ENCODE assay signal across 15 cellular contexts in the genomic region with DNA sequence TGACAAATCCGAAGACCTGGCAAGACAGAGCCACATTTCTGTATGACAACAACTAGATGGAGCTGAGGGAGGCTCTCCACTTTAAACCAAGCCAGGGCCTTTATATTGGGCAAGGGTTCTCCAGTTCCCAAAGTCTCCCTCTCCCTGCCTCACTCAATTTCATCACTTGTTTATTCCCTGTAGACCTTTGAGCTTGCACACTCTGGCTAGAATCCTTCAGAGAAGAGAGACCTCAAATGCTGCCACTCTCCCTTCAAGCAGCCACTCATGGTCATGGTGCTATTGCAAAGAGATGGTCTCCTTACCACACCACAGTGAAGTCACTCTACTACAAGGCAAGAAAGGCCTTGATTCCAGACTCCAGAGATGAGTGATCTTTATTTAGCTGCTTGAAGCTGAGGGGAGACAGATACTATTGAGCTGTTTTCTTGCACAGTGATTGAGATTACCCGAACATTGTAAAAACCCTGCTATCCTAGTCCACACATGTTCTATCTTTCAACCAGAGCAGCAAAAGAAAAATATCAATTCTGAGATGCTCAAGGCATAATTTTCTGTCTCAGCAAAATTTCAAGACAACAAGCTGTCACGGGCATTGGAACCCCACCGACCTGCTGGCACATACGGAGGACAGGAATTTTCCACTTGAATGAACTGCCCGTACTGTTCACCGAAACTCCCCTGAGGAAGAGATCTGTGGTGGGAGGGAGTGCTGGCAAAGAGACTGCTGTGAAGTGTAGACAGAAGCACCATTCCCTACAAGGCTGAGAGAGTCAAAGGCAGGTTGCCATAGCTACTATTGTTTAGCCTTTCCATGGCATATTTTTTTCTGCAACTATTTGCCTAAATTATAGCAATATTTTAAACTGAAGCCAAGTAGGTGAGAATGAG.
DNase-seq lines count a peak whose midpoint lies in the region; ATAC-seq and TF ChIP-seq lines count a peak whose summit lies in the region.
"Had no signal": no experiment of that assay in that cellular context is flagged by ENCODE, and none has a peak within 500 bp of the region (broad histone marks: within the 10 kb centered on the region; RNA-seq: fewer than 3 reads in every experiment).

No MANE protein-coding gene starts in this region.

- H3K27ac ChIP-seq in GM23338 (ENCODE audit: low read depth) (peak overlapping the region; percentile 70; the same call in 1 of the 2 replicates), coronary artery (peak overlapping the region in 1 of 2 donors; percentile 38), neural progenitor cell (no peak overlapping the region)

- H3K9ac ChIP-seq in neural progenitor cell: no peak overlapping the region

- peaks cover under 1% of the 10 kb centered on the region; the same call in 1 of the 3 replicates for H3K36me3 Mint-ChIP-seq in GM23338 (ENCODE audit: low read depth)
- H3K36me3 Mint-ChIP-seq in neural progenitor cell: no peaks in the 10 kb centered on the region
- H3K36me3 Mint-ChIP-seq in nephron progenitor cell (ENCODE audit: low read depth): no peaks in the 10 kb centered on the region
- H3K36me3 Mint-ChIP-seq: CD4-positive, CD25-positive, alpha-beta regulatory T cell; type B pancreatic cell had no signal

- ATAC-seq in GM23338: peak; percentile 87
- ATAC-seq in HG03039 (IDR thresholded peaks at IDR 0.05; ENCODE audit: unreplicated experiment): no peak

- peak overlapping the region; percentile 46; the same call in 1 of the 2 replicates for H3K27ac Mint-ChIP-seq in GM23338
- peak overlapping the region; percentile 55 for H3K27ac Mint-ChIP-seq in neural progenitor cell
- H3K27ac Mint-ChIP-seq in nephron progenitor cell: no peak overlapping the region
- H3K27ac Mint-ChIP-seq: activated CD4-positive, alpha-beta memory T cell treated with anti-CD3 and anti-CD28 coated beads, Interleukin-2, amount 10 ng/mL, durations not matched to agents 7 days and 5 days; type B pancreatic cell had no signal

- H3K27me3 Mint-ChIP-seq in GM23338 (ENCODE audit: insufficient read depth, low read depth, poor library complexity) (no peaks in the 10 kb centered on the region), neural progenitor cell (ENCODE audit: insufficient read depth, low read depth) (no peaks in the 10 kb centered on the region), nephron progenitor cell (ENCODE audit: low read depth, poor library complexity) (peaks cover 6% of the 10 kb centered on the region)
- H3K27me3 Mint-ChIP-seq: CD4-positive, CD25-positive, alpha-beta regulatory T cell had no signal

- intact Hi-C loops in posterior vena cava (cut with DNase I): no loop called here

- H3K27me3 ChIP-seq in GM23338 (ENCODE audit: insufficient read depth) (no peaks in the 10 kb centered on the region), neural progenitor cell (no peaks in the 10 kb centered on the region)

- TF ChIP-seq CTCF in GM23338 (conservative IDR thresholded peaks at IDR 0.05; ENCODE audit: low read depth in 2 of 2) (no peak), coronary artery (IDR thresholded peaks at IDR 0.05) (no peak), neural progenitor cell (IDR thresholded peaks at IDR 0.05) (no peak), nephron progenitor cell (IDR thresholded peaks at IDR 0.05) (no peak)

- H3F3A ChIP-seq in GM23338 (replicated peaks; ENCODE audit: low read depth): no peaks in the 10 kb centered on the region
- H3F3A ChIP-seq in neural progenitor cell (ENCODE audit: low read depth): peaks cover 15% of the 10 kb centered on the region

- no peaks in the 10 kb centered on the region for H3K9me3 ChIP-seq in neural progenitor cell (ENCODE audit: low read depth)

- H3K79me2 ChIP-seq in GM23338 (replicated peaks; ENCODE audit: insufficient read depth) (no peaks in the 10 kb centered on the region), neural progenitor cell (ENCODE audit: low read depth) (no peaks in the 10 kb centered on the region)

- H3K4me1 ChIP-seq in GM23338 (ENCODE audit: insufficient read depth): peaks cover 61% of the 10 kb centered on the region
- H3K4me1 ChIP-seq in neural progenitor cell: peaks cover 38% of the 10 kb centered on the region

- H3K4me3 ChIP-seq in GM23338: peak overlapping the region; percentile 33; the same call in 1 of the 2 replicates
- H3K4me3 ChIP-seq in coronary artery: peak overlapping the region; percentile 11
- no peak overlapping the region for H3K4me3 ChIP-seq in neural progenitor cell

- DNase-seq in GM23338 (ENCODE audit: low spot score): peak; percentile 47
- peak; percentile 48 for DNase-seq in NCI-H345 (lab: John Stamatoyannopoulos, UW)
- no peak for DNase-seq in coronary artery (ENCODE audit: low spot score)
- peak; percentile 26 for DNase-seq in neural progenitor cell (ENCODE audit: low spot score)
- no peak for DNase-seq in posterior vena cava (ENCODE audit: low spot score)
- DNase-seq in nephron progenitor cell: no peak
- DNase-seq in activated gamma-delta T cell treated with Interleukin-2 at 50 U/mL for 16 hours: no peak
- DNase-seq: activated CD4-positive, alpha-beta memory T cell treated with anti-CD3 and anti-CD28 coated beads, Interleukin-2, amount 10 ng/mL, durations not matched to agents 7 days and 5 days; activated gamma-delta T cell; CD4-positive, CD25-positive, alpha-beta regulatory T cell; Kasumi-1; NCI-H1694; stimulated activated CD4-positive, alpha-beta T cell treated with anti-CD3 and anti-CD28 coated beads, Interleukin-2, amount 100 ng/mL, for 48 hours had no signal

- no peaks in the 10 kb centered on the region for H3K36me3 ChIP-seq in GM23338 (ENCODE audit: insufficient read depth)
- H3K36me3 ChIP-seq in neural progenitor cell: no peaks in the 10 kb centered on the region

- H3K4me1 Mint-ChIP-seq in GM23338 (peaks cover 53% of the 10 kb centered on the region), neural progenitor cell (peaks cover 31% of the 10 kb centered on the region), nephron progenitor cell (peaks cover 17% of the 10 kb centered on the region)
- H3K4me1 Mint-ChIP-seq: CD4-positive, CD25-positive, alpha-beta regulatory T cell had no signal

- H2AFZ ChIP-seq in GM23338 (peak overlapping the region; percentile 61; the same call in 1 of the 2 replicates), neural progenitor cell (replicated peaks) (no peak overlapping the region)

- no peak overlapping the region for H3K4me3 Mint-ChIP-seq in GM23338
- peak overlapping the region; percentile 2 for H3K4me3 Mint-ChIP-seq in neural progenitor cell
- H3K4me3 Mint-ChIP-seq in nephron progenitor cell: no peak overlapping the region
- H3K4me3 Mint-ChIP-seq: activated CD4-positive, alpha-beta memory T cell treated with anti-CD3 and anti-CD28 coated beads, Interleukin-2, amount 10 ng/mL, durations not matched to agents 7 days and 5 days; CD4-positive, CD25-positive, alpha-beta regulatory T cell; type B pancreatic cell had no signal

- peaks cover 6% of the 10 kb centered on the region; the same call in 1 of the 2 replicates for H3K9me2 ChIP-seq in GM23338 (ENCODE audit: insufficient read depth)

- H3K9me3 Mint-ChIP-seq in GM23338: peaks cover 1% of the 10 kb centered on the region; the same call in 1 of the 3 replicates
- no peaks in the 10 kb centered on the region for H3K9me3 Mint-ChIP-seq in neural progenitor cell
- H3K9me3 Mint-ChIP-seq in nephron progenitor cell: peaks cover 6% of the 10 kb centered on the region
- H3K9me3 Mint-ChIP-seq: activated CD4-positive, alpha-beta memory T cell treated with anti-CD3 and anti-CD28 coated beads, Interleukin-2, amount 10 ng/mL, durations not matched to agents 7 days and 5 days had no signal

- H3K4me2 ChIP-seq in GM23338 (peak overlapping the region; percentile 68), neural progenitor cell (no peak overlapping the region)

- no peaks in the 10 kb centered on the region for H4K20me1 ChIP-seq in GM23338 (replicated peaks; ENCODE audit: insufficient read depth)
- no peaks in the 10 kb centered on the region for H4K20me1 ChIP-seq in neural progenitor cell (ENCODE audit: low read depth)

TF ChIP-seq in GM23338, 12 proteins besides CTCF, POLR2A, EP300 and RAD21 (continues in another document):
- TF ChIP-seq STAT1 (IDR thresholded peaks at IDR 0.05; ENCODE audit: unreplicated experiment) (no peak), REST (IDR thresholded peaks at IDR 0.05; ENCODE audit: unreplicated experiment) (no peak), NANOG (IDR thresholded peaks at IDR 0.05; ENCODE audit: borderline replicate concordance) (no peak), ZNF114 (CRISPR knock-in tag; IDR thresholded peaks at IDR 0.05) (no peak), EZH2phosphoT487 (IDR thresholded peaks at IDR 0.05; ENCODE audit: unreplicated experiment) (no peak)

Comparison
In these comparisons a context has a peak if more than half of its experiments do, and no peak if none do; other contexts are left out.
1. DNase-seq: peak in GM23338 (single experiment), NCI-H345 (single experiment) and neural progenitor cell (single experiment); none in coronary artery (single experiment), posterior vena cava (single experiment), nephron progenitor cell (single experiment) and activated gamma-delta T cell treated with Interleukin-2 at 50 U/mL for 16 hours (single experiment).